Comparison of ENCODE assay signal across 1 cellular context in the genomic region with DNA sequence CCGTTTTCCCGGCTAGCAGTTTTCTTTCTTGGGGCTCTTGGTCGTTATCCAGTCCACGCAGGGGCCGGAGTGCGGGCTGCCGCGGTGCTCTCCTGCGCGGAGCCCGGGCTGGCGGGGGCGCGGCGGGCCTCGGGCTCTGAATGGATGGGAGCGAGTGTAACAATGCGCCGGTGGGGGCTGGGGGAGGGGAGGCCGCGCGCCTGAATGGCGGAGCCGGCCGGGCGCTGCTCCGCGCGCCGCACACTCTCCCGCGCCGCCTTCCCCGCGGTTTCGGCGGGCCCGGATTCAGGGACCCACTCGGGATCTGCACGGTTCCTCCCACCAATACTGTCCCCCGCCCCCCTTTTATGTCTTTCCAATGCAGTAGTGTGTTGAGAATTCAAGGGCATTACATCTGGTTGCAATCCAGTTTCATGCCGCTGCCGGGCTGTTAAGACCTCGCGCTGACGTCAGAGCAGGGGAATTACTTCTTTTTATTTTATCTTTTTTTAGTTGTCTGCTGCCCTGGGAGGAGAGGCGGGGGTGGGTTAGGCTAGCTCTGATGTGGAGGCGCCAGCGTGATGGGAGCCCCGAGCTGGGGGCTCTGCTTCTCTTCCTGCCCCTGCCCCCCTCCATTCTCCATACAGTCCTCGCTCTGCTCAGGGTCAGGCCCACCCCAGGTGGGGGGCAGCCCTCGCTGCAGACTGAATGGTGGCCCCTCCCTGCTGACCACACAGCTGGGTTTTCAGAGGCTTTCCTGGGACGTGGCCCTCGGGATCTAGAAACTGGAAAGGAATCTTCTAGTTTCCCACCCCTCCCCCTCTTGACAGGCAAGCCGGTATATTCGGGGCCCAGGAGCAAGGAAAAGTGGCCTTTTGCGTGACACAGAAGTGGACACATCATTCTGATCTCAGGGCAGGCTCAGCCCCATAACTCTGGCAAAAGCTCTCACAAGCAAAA.
TF ChIP-seq lines count a peak whose summit lies in the region.

No MANE protein-coding gene starts in this region.

TF ChIP-seq in HepG2, 621 proteins besides CTCF, POLR2A, EP300 and RAD21 (continued from another document and continues in another):
- TF ChIP-seq, protein P1, sequence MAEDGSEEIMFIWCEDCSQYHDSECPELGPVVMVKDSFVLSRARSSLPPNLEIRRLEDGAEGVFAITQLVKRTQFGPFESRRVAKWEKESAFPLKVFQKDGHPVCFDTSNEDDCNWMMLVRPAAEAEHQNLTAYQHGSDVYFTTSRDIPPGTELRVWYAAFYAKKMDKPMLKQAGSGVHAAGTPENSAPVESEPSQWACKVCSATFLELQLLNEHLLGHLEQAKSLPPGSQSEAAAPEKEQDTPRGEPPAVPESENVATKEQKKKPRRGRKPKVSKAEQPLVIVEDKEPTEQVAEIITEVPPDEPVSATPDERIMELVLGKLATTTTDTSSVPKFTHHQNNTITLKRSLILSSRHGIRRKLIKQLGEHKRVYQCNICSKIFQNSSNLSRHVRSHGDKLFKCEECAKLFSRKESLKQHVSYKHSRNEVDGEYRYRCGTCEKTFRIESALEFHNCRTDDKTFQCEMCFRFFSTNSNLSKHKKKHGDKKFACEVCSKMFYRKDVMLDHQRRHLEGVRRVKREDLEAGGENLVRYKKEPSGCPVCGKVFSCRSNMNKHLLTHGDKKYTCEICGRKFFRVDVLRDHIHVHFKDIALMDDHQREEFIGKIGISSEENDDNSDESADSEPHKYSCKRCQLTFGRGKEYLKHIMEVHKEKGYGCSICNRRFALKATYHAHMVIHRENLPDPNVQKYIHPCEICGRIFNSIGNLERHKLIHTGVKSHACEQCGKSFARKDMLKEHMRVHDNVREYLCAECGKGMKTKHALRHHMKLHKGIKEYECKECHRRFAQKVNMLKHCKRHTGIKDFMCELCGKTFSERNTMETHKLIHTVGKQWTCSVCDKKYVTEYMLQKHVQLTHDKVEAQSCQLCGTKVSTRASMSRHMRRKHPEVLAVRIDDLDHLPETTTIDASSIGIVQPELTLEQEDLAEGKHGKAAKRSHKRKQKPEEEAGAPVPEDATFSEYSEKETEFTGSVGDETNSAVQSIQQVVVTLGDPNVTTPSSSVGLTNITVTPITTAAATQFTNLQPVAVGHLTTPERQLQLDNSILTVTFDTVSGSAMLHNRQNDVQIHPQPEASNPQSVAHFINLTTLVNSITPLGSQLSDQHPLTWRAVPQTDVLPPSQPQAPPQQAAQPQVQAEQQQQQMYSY (CRISPR knock-in tag; IDR thresholded peaks at IDR 0.05) = no peak
- TF ChIP-seq TBP (CRISPR knock-in tag; IDR thresholded peaks at IDR 0.05) (no peak), IKZF1 (IDR thresholded peaks at IDR 0.05) (no peak), CBX2 (IDR thresholded peaks at IDR 0.05; ENCODE audit: low read depth, low read length) (no peak), CBX2 (CRISPR knock-in tag; IDR thresholded peaks at IDR 0.05; ENCODE audit: low read depth) (no peak), ZNF274 (CRISPR knock-in tag; IDR thresholded peaks at IDR 0.05) (no peak), BRCA1 (CRISPR knock-in tag; IDR thresholded peaks at IDR 0.05) (no peak), ZNF34 (CRISPR knock-in tag; IDR thresholded peaks at IDR 0.05; ENCODE audit: borderline replicate concordance) (no peak), XRCC5 (optimal IDR thresholded peaks at IDR 0.05; ENCODE audit: low read length) (no peak), ZNF296 (CRISPR knock-in tag; conservative IDR thresholded peaks at IDR 0.05) (no peak), KDM6A (CRISPR knock-in tag; IDR thresholded peaks at IDR 0.05; ENCODE audit: low read depth) (no peak), RFXANK (CRISPR knock-in tag; IDR thresholded peaks at IDR 0.05) (no peak), GATAD2A (CRISPR knock-in tag; IDR thresholded peaks at IDR 0.05) (no peak), CAMTA2 (CRISPR knock-in tag; IDR thresholded peaks at IDR 0.05; ENCODE audit: borderline replicate concordance) (no peak), KLF13 (CRISPR knock-in tag; IDR thresholded peaks at IDR 0.05) (no peak), RELA (CRISPR knock-in tag; IDR thresholded peaks at IDR 0.05) (no peak), ZNF768 (CRISPR knock-in tag; IDR thresholded peaks at IDR 0.05) (no peak), ZSCAN31 (CRISPR knock-in tag; IDR thresholded peaks at IDR 0.05; ENCODE audit: low read depth) (no peak), ZNF644 (CRISPR knock-in tag; IDR thresholded peaks at IDR 0.05; ENCODE audit: low read depth) (no peak), ZNF354B (CRISPR knock-in tag; IDR thresholded peaks at IDR 0.05) (no peak), TBX2 (CRISPR knock-in tag; IDR thresholded peaks at IDR 0.05; ENCODE audit: borderline replicate concordance) (peak; percentile 48; the same call in 1 of the 2 replicates), NKX3-1 (CRISPR knock-in tag; IDR thresholded peaks at IDR 0.05) (no peak)
- TF ChIP-seq, protein P2, sequence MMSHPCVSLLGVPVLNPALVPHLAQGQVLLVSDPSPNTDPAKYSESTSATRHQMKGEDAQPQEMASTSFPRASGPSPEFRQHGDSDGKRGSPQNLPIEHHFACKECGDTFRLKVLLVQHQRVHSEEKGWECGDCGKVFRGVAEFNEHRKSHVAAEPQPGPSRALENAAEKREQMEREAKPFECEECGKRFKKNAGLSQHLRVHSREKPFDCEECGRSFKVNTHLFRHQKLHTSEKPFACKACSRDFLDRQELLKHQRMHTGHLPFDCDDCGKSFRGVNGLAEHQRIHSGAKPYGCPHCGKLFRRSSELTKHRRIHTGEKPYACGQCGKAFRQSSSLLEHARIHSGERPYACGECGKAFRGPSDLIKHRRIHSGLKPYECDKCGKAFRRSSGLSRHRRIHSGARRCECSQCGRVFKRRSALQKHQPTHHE (CRISPR knock-in tag; IDR thresholded peaks at IDR 0.05; ENCODE audit: borderline replicate concordance) = no peak
- TF ChIP-seq, protein P3, sequence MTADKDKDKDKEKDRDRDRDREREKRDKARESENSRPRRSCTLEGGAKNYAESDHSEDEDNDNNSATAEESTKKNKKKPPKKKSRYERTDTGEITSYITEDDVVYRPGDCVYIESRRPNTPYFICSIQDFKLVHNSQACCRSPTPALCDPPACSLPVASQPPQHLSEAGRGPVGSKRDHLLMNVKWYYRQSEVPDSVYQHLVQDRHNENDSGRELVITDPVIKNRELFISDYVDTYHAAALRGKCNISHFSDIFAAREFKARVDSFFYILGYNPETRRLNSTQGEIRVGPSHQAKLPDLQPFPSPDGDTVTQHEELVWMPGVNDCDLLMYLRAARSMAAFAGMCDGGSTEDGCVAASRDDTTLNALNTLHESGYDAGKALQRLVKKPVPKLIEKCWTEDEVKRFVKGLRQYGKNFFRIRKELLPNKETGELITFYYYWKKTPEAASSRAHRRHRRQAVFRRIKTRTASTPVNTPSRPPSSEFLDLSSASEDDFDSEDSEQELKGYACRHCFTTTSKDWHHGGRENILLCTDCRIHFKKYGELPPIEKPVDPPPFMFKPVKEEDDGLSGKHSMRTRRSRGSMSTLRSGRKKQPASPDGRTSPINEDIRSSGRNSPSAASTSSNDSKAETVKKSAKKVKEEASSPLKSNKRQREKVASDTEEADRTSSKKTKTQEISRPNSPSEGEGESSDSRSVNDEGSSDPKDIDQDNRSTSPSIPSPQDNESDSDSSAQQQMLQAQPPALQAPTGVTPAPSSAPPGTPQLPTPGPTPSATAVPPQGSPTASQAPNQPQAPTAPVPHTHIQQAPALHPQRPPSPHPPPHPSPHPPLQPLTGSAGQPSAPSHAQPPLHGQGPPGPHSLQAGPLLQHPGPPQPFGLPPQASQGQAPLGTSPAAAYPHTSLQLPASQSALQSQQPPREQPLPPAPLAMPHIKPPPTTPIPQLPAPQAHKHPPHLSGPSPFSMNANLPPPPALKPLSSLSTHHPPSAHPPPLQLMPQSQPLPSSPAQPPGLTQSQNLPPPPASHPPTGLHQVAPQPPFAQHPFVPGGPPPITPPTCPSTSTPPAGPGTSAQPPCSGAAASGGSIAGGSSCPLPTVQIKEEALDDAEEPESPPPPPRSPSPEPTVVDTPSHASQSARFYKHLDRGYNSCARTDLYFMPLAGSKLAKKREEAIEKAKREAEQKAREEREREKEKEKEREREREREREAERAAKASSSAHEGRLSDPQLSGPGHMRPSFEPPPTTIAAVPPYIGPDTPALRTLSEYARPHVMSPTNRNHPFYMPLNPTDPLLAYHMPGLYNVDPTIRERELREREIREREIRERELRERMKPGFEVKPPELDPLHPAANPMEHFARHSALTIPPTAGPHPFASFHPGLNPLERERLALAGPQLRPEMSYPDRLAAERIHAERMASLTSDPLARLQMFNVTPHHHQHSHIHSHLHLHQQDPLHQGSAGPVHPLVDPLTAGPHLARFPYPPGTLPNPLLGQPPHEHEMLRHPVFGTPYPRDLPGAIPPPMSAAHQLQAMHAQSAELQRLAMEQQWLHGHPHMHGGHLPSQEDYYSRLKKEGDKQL (CRISPR knock-in tag; IDR thresholded peaks at IDR 0.05; ENCODE audit: low read depth) = no peak
- TF ChIP-seq, protein P4, sequence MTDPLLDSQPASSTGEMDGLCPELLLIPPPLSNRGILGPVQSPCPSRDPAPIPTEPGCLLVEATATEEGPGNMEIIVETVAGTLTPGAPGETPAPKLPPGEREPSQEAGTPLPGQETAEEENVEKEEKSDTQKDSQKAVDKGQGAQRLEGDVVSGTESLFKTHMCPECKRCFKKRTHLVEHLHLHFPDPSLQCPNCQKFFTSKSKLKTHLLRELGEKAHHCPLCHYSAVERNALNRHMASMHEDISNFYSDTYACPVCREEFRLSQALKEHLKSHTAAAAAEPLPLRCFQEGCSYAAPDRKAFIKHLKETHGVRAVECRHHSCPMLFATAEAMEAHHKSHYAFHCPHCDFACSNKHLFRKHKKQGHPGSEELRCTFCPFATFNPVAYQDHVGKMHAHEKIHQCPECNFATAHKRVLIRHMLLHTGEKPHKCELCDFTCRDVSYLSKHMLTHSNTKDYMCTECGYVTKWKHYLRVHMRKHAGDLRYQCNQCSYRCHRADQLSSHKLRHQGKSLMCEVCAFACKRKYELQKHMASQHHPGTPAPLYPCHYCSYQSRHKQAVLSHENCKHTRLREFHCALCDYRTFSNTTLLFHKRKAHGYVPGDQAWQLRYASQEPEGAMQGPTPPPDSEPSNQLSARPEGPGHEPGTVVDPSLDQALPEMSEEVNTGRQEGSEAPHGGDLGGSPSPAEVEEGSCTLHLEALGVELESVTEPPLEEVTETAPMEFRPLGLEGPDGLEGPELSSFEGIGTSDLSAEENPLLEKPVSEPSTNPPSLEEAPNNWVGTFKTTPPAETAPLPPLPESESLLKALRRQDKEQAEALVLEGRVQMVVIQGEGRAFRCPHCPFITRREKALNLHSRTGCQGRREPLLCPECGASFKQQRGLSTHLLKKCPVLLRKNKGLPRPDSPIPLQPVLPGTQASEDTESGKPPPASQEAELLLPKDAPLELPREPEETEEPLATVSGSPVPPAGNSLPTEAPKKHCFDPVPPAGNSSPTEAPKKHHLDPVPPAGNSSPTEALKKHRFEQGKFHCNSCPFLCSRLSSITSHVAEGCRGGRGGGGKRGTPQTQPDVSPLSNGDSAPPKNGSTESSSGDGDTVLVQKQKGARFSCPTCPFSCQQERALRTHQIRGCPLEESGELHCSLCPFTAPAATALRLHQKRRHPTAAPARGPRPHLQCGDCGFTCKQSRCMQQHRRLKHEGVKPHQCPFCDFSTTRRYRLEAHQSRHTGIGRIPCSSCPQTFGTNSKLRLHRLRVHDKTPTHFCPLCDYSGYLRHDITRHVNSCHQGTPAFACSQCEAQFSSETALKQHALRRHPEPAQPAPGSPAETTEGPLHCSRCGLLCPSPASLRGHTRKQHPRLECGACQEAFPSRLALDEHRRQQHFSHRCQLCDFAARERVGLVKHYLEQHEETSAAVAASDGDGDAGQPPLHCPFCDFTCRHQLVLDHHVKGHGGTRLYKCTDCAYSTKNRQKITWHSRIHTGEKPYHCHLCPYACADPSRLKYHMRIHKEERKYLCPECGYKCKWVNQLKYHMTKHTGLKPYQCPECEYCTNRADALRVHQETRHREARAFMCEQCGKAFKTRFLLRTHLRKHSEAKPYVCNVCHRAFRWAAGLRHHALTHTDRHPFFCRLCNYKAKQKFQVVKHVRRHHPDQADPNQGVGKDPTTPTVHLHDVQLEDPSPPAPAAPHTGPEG (CRISPR knock-in tag; IDR thresholded peaks at IDR 0.05) = no peak
- TF ChIP-seq, protein P5, sequence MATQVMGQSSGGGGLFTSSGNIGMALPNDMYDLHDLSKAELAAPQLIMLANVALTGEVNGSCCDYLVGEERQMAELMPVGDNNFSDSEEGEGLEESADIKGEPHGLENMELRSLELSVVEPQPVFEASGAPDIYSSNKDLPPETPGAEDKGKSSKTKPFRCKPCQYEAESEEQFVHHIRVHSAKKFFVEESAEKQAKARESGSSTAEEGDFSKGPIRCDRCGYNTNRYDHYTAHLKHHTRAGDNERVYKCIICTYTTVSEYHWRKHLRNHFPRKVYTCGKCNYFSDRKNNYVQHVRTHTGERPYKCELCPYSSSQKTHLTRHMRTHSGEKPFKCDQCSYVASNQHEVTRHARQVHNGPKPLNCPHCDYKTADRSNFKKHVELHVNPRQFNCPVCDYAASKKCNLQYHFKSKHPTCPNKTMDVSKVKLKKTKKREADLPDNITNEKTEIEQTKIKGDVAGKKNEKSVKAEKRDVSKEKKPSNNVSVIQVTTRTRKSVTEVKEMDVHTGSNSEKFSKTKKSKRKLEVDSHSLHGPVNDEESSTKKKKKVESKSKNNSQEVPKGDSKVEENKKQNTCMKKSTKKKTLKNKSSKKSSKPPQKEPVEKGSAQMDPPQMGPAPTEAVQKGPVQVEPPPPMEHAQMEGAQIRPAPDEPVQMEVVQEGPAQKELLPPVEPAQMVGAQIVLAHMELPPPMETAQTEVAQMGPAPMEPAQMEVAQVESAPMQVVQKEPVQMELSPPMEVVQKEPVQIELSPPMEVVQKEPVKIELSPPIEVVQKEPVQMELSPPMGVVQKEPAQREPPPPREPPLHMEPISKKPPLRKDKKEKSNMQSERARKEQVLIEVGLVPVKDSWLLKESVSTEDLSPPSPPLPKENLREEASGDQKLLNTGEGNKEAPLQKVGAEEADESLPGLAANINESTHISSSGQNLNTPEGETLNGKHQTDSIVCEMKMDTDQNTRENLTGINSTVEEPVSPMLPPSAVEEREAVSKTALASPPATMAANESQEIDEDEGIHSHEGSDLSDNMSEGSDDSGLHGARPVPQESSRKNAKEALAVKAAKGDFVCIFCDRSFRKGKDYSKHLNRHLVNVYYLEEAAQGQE (IDR thresholded peaks at IDR 0.05; ENCODE audit: borderline replicate concordance in 1 of 2, low read depth in 1 of 2, low read length in 2 of 2) = no peak
- TF ChIP-seq, protein P6, sequence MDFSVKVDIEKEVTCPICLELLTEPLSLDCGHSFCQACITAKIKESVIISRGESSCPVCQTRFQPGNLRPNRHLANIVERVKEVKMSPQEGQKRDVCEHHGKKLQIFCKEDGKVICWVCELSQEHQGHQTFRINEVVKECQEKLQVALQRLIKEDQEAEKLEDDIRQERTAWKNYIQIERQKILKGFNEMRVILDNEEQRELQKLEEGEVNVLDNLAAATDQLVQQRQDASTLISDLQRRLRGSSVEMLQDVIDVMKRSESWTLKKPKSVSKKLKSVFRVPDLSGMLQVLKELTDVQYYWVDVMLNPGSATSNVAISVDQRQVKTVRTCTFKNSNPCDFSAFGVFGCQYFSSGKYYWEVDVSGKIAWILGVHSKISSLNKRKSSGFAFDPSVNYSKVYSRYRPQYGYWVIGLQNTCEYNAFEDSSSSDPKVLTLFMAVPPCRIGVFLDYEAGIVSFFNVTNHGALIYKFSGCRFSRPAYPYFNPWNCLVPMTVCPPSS (IDR thresholded peaks at IDR 0.05) = no peak
- TF ChIP-seq, protein P7, sequence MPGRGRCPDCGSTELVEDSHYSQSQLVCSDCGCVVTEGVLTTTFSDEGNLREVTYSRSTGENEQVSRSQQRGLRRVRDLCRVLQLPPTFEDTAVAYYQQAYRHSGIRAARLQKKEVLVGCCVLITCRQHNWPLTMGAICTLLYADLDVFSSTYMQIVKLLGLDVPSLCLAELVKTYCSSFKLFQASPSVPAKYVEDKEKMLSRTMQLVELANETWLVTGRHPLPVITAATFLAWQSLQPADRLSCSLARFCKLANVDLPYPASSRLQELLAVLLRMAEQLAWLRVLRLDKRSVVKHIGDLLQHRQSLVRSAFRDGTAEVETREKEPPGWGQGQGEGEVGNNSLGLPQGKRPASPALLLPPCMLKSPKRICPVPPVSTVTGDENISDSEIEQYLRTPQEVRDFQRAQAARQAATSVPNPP (CRISPR knock-in tag; IDR thresholded peaks at IDR 0.05) = no peak
